ENCODE assay signal across 10 cellular contexts in genomic region chr12:104825408-104825807, GRCh38.
DNase-seq lines count a peak whose midpoint lies in the region; ATAC-seq, FAIRE-seq and TF ChIP-seq lines count a peak whose summit lies in the region.
"Had no signal": no experiment of that assay in that cellular context is flagged by ENCODE, and none has a peak within 500 bp of the region (broad histone marks: within the 10 kb centered on the region; RNA-seq: fewer than 3 reads in every experiment).

No MANE protein-coding gene starts in this region.

- H3K79me2 ChIP-seq in OCI-LY7 (ENCODE audit: insufficient read depth, low read depth, low read length): no peaks in the 10 kb centered on the region

- H2AFZ ChIP-seq in OCI-LY7 (ENCODE audit: low read length): no peak overlapping the region

- H3K4me1 ChIP-seq in A673 (ENCODE audit: insufficient read depth, low read length, poor library complexity, severe bottlenecking) (no peaks in the 10 kb centered on the region), OCI-LY7 (ENCODE audit: insufficient read depth, low read length, poor library complexity, severe bottlenecking) (no peaks in the 10 kb centered on the region)
- H3K4me1 ChIP-seq: colonic mucosa had no signal

- H3K27ac ChIP-seq in A673 (ENCODE audit: low read depth, low read length, poor library complexity, severe bottlenecking) (no peak overlapping the region), OCI-LY7 (ENCODE audit: low read depth, low read length, poor library complexity, severe bottlenecking) (no peak overlapping the region)
- H3K27ac ChIP-seq: colonic mucosa had no signal

- no TSS peak for BruUV-seq in A673 (replicated peaks; lab: Mats Ljungman, UMichigan)
- BruUV-seq in OCI-LY7 (replicated peaks; lab: Mats Ljungman, UMichigan): no TSS peak

- H3K36me3 ChIP-seq in A673 (ENCODE audit: insufficient read depth, low read length, poor library complexity, severe bottlenecking): no peaks in the 10 kb centered on the region
- no peaks in the 10 kb centered on the region for H3K36me3 ChIP-seq in OCI-LY7 (ENCODE audit: insufficient read depth, low read length)
- H3K36me3 ChIP-seq: colonic mucosa had no signal

- TF ChIP-seq CTCF in A673 (conservative IDR thresholded peaks at IDR 0.05; ENCODE audit: low read depth, low read length): peak; percentile 29; the same call in 1 of the 2 replicates
- peak; percentile 62 for TF ChIP-seq CTCF in OCI-LY7 (conservative IDR thresholded peaks at IDR 0.05; ENCODE audit: low read length)

- H3K4me3 Mint-ChIP-seq in stimulated activated naive B cell treated with anti-CD40 and anti-IgM and Interleukin-4, amounts not matched to agents 10 μg/mL and 1 μg/mL and 100 μg/mL, for 72 hours: no peak overlapping the region
- H3K4me3 Mint-ChIP-seq: mesothelial cell of epicardium had no signal

- no peaks in the 10 kb centered on the region for H3K9me2 ChIP-seq in OCI-LY7 (ENCODE audit: insufficient read depth, low read length)

- peaks cover 13 to 17% of the 10 kb centered on the region in 2 donors for H3K36me3 Mint-ChIP-seq in stimulated activated naive B cell treated with anti-CD40 and anti-IgM and Interleukin-4, amounts not matched to agents 10 μg/mL and 1 μg/mL and 100 μg/mL, for 72 hours
- H3K36me3 Mint-ChIP-seq: mesothelial cell of epicardium had no signal

- H3K9me3 ChIP-seq in A673 (ENCODE audit: low read depth, low read length, poor library complexity, severe bottlenecking) (peaks cover 5% of the 10 kb centered on the region), OCI-LY7 (ENCODE audit: low read length) (peaks cover 12% of the 10 kb centered on the region)
- H3K9me3 ChIP-seq: colonic mucosa had no signal

- H3K4me2 ChIP-seq in OCI-LY7 (ENCODE audit: low read length): no peak overlapping the region

- H3K4me1 Mint-ChIP-seq in stimulated activated naive B cell treated with anti-CD40 and anti-IgM and Interleukin-4, amounts not matched to agents 10 μg/mL and 1 μg/mL and 100 μg/mL, for 72 hours: peaks cover 0 to 5% of the 10 kb centered on the region in 2 donors
- H3K4me1 Mint-ChIP-seq: mesothelial cell of epicardium had no signal

- no peaks in the 10 kb centered on the region for H4K20me1 ChIP-seq in OCI-LY7 (ENCODE audit: insufficient read depth, low read length)

- POLR2A ChIA-PET in A673 (lab: Charles Lee; ENCODE audit: low non-redundant PET): no interaction called here
- POLR2A ChIA-PET in OCI-LY7 (lab: Charles Lee): interaction anchor here (0.6 kb wide), 1 partner anchor 10 kb away, joined by 3 read pairs; no protein-coding TSS in a partner anchor

- intact Hi-C loops in A673 (cut with micrococcal nuclease; ENCODE audit: unreplicated experiment) (no loop called here), OCI-LY7 (cut with micrococcal nuclease; ENCODE audit: unreplicated experiment) (loop anchor here (10.0 kb wide), 1 partner anchor 229 kb away; no protein-coding TSS in a partner anchor)

- FAIRE-seq in G401.6 (lab: Jason Lieb, UNC): peak; percentile 78

- CTCF ChIA-PET in A673 (lab: Charles Lee) (no interaction called here), OCI-LY7 (lab: Charles Lee; ENCODE audit: unreplicated experiment) (no interaction called here)

- peak; percentile 8 for DNase-seq in A673 (ENCODE audit: low spot score)
- DNase-seq in OCI-LY7 (ENCODE audit: low spot score): peak; percentile 17
- DNase-seq in fibroblast of peridontal ligament (ENCODE audit: extremely low read depth): peak; percentile 2
- no peak for DNase-seq in stimulated activated naive B cell treated with anti-CD40 and anti-IgM and Interleukin-4, amounts not matched to agents 10 μg/mL and 1 μg/mL and 100 μg/mL, for 72 hours
- DNase-seq in NCI-H2196 treated with DMSO at 0.1 percent for 48 hours (lab: John Stamatoyannopoulos, UW; ENCODE audit: unreplicated experiment): no peak
- DNase-seq: colonic mucosa had no signal

- no peaks in the 10 kb centered on the region for H3K27me3 Mint-ChIP-seq in stimulated activated naive B cell treated with anti-CD40 and anti-IgM and Interleukin-4, amounts not matched to agents 10 μg/mL and 1 μg/mL and 100 μg/mL, for 72 hours

- peaks cover 8 to 13% of the 10 kb centered on the region in 2 donors for H3K9me3 Mint-ChIP-seq in stimulated activated naive B cell treated with anti-CD40 and anti-IgM and Interleukin-4, amounts not matched to agents 10 μg/mL and 1 μg/mL and 100 μg/mL, for 72 hours

- no peak overlapping the region for H3K4me3 ChIP-seq in A673 (ENCODE audit: low read depth, low read length, poor library complexity, severe bottlenecking)
- no peak overlapping the region for H3K4me3 ChIP-seq in OCI-LY7 (ENCODE audit: low read depth, low read length, poor library complexity, severe bottlenecking)
- H3K4me3 ChIP-seq: colonic mucosa had no signal

- H3K27ac Mint-ChIP-seq in stimulated activated naive B cell treated with anti-CD40 and anti-IgM and Interleukin-4, amounts not matched to agents 10 μg/mL and 1 μg/mL and 100 μg/mL, for 72 hours: no peak overlapping the region
- H3K27ac Mint-ChIP-seq: mesothelial cell of epicardium had no signal

- H3K27me3 ChIP-seq in A673 (replicated peaks; ENCODE audit: insufficient read depth, low read depth, low read length, poor library complexity): no peaks in the 10 kb centered on the region
- H3K27me3 ChIP-seq: colonic mucosa had no signal

- ATAC-seq in GM21367 (IDR thresholded peaks at IDR 0.05; ENCODE audit: unreplicated experiment) (no peak), GM21423 (IDR thresholded peaks at IDR 0.05; ENCODE audit: unreplicated experiment) (no peak)
- no peak for ATAC-seq in stimulated activated naive B cell treated with anti-CD40 and anti-IgM and Interleukin-4, amounts not matched to agents 10 μg/mL and 1 μg/mL and 100 μg/mL, for 72 hours (replicated peaks)

Comparison
In these comparisons a context has a peak if more than half of its experiments do, and no peak if none do; other contexts are left out.
1. DNase-seq: peak in A673 (single experiment), OCI-LY7 (single experiment) and fibroblast of peridontal ligament (single experiment); none in stimulated activated naive B cell treated with anti-CD40 and anti-IgM and Interleukin-4, amounts not matched to agents 10 μg/mL and 1 μg/mL and 100 μg/mL, for 72 hours (single experiment) and NCI-H2196 treated with DMSO at 0.1 percent for 48 hours (single experiment).